Comparison of ENCODE assay signal across 9 cellular contexts in genomic region chr15:52652984-52653383, GRCh38. TPM values are rescaled to one million over a fixed set of nuclear protein-coding genes. Genes with fewer than 3 reads are reported as not detected.
A peak's percentile ranks its signal among the peaks of the same experiment; 100 is the strongest.
DNase-seq lines count a peak whose midpoint lies in the region; ATAC-seq and TF ChIP-seq lines count a peak whose summit lies in the region.
"Had no signal": no experiment of that assay in that cellular context is flagged by ENCODE, and none has a peak within 500 bp of the region (broad histone marks: within the 10 kb centered on the region; RNA-seq: fewer than 3 reads in every experiment).

No MANE protein-coding gene starts in this region.

- peak; percentile 36 for ATAC-seq in Right ventricle myocardium superior (ENCODE audit: poor library complexity)
- no peak for ATAC-seq in Right ventricle myocardium inferior
- peak; percentile 84 for ATAC-seq in mucosa of descending colon
- no peak for ATAC-seq in HG03457 (IDR thresholded peaks at IDR 0.05; ENCODE audit: unreplicated experiment)

- DNase-seq in Right ventricle myocardium superior (no peak), Right ventricle myocardium inferior (ENCODE audit: missing footprints) (no peak), caudate nucleus (lab: John Stamatoyannopoulos, UW) (no peak), mucosa of descending colon (peak in 1 of 3 donors; percentile 32), NCI-H1105 treated with DMSO at 0.1 percent for 48 hours (lab: John Stamatoyannopoulos, UW) (no peak), NCI-H1436 treated with DMSO at 0.1 percent for 48 hours (lab: John Stamatoyannopoulos, UW) (no peak)
- no peak for DNase-seq in stimulated activated naive CD4-positive, alpha-beta T cell (lab: John Stamatoyannopoulos, UW)
- DNase-seq: stimulated activated CD4-positive, alpha-beta T cell treated with anti-CD3 and anti-CD28 coated beads, Interleukin-2, amount 100 ng/mL, for 24 hours had no signal

- peaks cover 10% of the 10 kb centered on the region for H3K4me1 ChIP-seq in mucosa of descending colon (ENCODE audit: low read depth)

- no peaks in the 10 kb centered on the region for H3K36me3 ChIP-seq in mucosa of descending colon (ENCODE audit: low read depth)

- H3K27ac ChIP-seq in caudate nucleus (ENCODE audit: low read depth, low read length): peak overlapping the region; percentile 65

- H3K4me3 ChIP-seq in mucosa of descending colon: no peak overlapping the region

- no peaks in the 10 kb centered on the region for H3K9me3 ChIP-seq in mucosa of descending colon

- no peak for TF ChIP-seq CTCF in mucosa of descending colon (IDR thresholded peaks at IDR 0.05)

- intact Hi-C loops in Right ventricle myocardium superior (cut with DNase I): no loop called here
- intact Hi-C loops in Right ventricle myocardium inferior (cut with DNase I): no loop called here
- intact Hi-C loops in mucosa of descending colon (cut with DNase I, micrococcal nuclease): no loop called here

RNA-seq across cellular contexts. Expression of gene ATOSA, which starts 26.2 kb away (rescaled TPM):
- 20.4 TPM for total RNA-seq in Right ventricle myocardium superior
- 21.7 TPM for total RNA-seq in Right ventricle myocardium inferior
- total RNA-seq in mucosa of descending colon: 10 to 100 TPM; 45.3 to 77.0 (median 53.1) TPM

Comparison
In these comparisons a context has a peak if more than half of its experiments do, and no peak if none do; other contexts are left out.
1. ATAC-seq: peak in Right ventricle myocardium superior (single experiment) and mucosa of descending colon (single experiment); none in Right ventricle myocardium inferior (single experiment) and HG03457 (single experiment).